ENCODE assay signal across 8 cellular contexts in the genomic region with DNA sequence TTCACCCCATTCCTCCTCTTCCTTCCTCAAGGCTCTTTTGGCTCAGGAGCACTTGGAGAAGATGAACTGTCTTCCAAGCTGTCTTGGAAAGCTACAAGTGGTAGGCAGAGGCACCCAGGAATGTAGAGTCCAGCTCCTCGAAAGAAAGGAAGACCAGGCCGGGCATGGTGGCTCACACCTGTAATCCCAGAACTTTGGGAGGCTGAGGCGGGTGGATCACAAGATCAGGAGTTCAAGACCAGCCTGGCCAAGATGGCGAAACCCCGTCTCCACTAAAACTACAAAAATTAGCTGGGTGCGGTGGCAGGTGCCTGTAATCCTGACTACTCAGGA. TPM values are rescaled to one million over a fixed set of nuclear protein-coding genes. Genes with fewer than 3 reads are reported as not detected.
DNase-seq lines count a peak whose midpoint lies in the region; ATAC-seq and TF ChIP-seq lines count a peak whose summit lies in the region.
"Not testable (repeated sequence)": the region's sequence is repeated elsewhere in the genome, so short reads cannot be mapped to it uniquely, and the experiment has no call there.

No MANE protein-coding gene starts in this region.

- not testable (repeated sequence) for TF ChIP-seq CTCF in GM23338 (conservative IDR thresholded peaks at IDR 0.05; ENCODE audit: low read depth in 2 of 2); MCF 10A (IDR thresholded peaks at IDR 0.05; ENCODE audit: unreplicated experiment); heart left ventricle (IDR thresholded peaks at IDR 0.05); lower lobe of right lung (IDR thresholded peaks at IDR 0.05); neutrophil (IDR thresholded peaks at IDR 0.05); vagina (IDR thresholded peaks at IDR 0.05)

- H3K27ac Mint-ChIP-seq in GM23338: not testable (repeated sequence)
- H3K27ac Mint-ChIP-seq in T-helper 17 cell (peak overlapping the region; percentile 53), MCF 10A (ENCODE audit: low read depth, unreplicated experiment) (peak overlapping the region; percentile 32)
- H3K27ac Mint-ChIP-seq in stimulated activated naive B cell treated with anti-CD40 and anti-IgM and Interleukin-4, amounts not matched to agents 10 μg/mL and 1 μg/mL and 100 μg/mL, for 72 hours: peak overlapping the region; percentile 79

- H3K9me3 ChIP-seq in T-helper 17 cell (ENCODE audit: control insufficient read depth, low read length, poor library complexity, severe bottlenecking); heart left ventricle; lower lobe of right lung; neutrophil; vagina: not testable (repeated sequence)

- ATAC-seq in GM23338; T-helper 17 cell; heart left ventricle; lower lobe of right lung; stimulated activated naive B cell treated with anti-CD40 and anti-IgM and Interleukin-4, amounts not matched to agents 10 μg/mL and 1 μg/mL and 100 μg/mL, for 72 hours (replicated peaks): not testable (repeated sequence)

- POLR2A ChIA-PET in MCF 10A (lab: Yijun Ruan, JAX): interaction anchor here (0.8 to 2.6 kb wide), 3 partner anchors 12 to 18 kb away, joined by 3 to 22 read pairs (median 11); partner anchors contain the start of genes CCDC69 and GM2A

- 91 to 97% (median 95%) methylated on average over 6 of the region's 6 CpGs for WGBS in heart left ventricle, 4 donors

- not testable (repeated sequence) for H3K36me3 Mint-ChIP-seq in GM23338 (ENCODE audit: low read depth); T-helper 17 cell (ENCODE audit: low read depth); MCF 10A (ENCODE audit: insufficient read depth, unreplicated experiment); stimulated activated naive B cell treated with anti-CD40 and anti-IgM and Interleukin-4, amounts not matched to agents 10 μg/mL and 1 μg/mL and 100 μg/mL, for 72 hours

- not testable (repeated sequence) for H3K9me3 Mint-ChIP-seq in GM23338; MCF 10A (ENCODE audit: unreplicated experiment); stimulated activated naive B cell treated with anti-CD40 and anti-IgM and Interleukin-4, amounts not matched to agents 10 μg/mL and 1 μg/mL and 100 μg/mL, for 72 hours

- not testable (repeated sequence) for H3K27ac ChIP-seq in GM23338 (ENCODE audit: low read depth)
- H3K27ac ChIP-seq in heart left ventricle: peak overlapping the region; percentile 18 to 84 (median 79)
- peak overlapping the region; percentile 78 for H3K27ac ChIP-seq in lower lobe of right lung
- peak overlapping the region; percentile 95 for H3K27ac ChIP-seq in neutrophil
- peak overlapping the region; percentile 1 for H3K27ac ChIP-seq in vagina

- not testable (repeated sequence) for H3K27me3 Mint-ChIP-seq in GM23338 (ENCODE audit: insufficient read depth, low read depth, poor library complexity); T-helper 17 cell; MCF 10A (ENCODE audit: insufficient read depth, unreplicated experiment); stimulated activated naive B cell treated with anti-CD40 and anti-IgM and Interleukin-4, amounts not matched to agents 10 μg/mL and 1 μg/mL and 100 μg/mL, for 72 hours

- H3K9me2 ChIP-seq in GM23338 (ENCODE audit: insufficient read depth): not testable (repeated sequence)

- not testable (repeated sequence) for BruUV-seq in MCF 10A (replicated peaks; lab: Mats Ljungman, UMichigan)

- H3K4me1 ChIP-seq in GM23338 (ENCODE audit: insufficient read depth) (peaks cover 15% of the 10 kb centered on the region), heart left ventricle (peaks cover 4 to 45% (median 28%) of the 10 kb centered on the region in 12 donors), lower lobe of right lung (peaks cover 24% of the 10 kb centered on the region), neutrophil (ENCODE audit: control insufficient read depth in 1 of 2, insufficient read depth in 1 of 2, low read depth in 1 of 2, low read length in 1 of 2) (peaks cover 26 to 30% of the 10 kb centered on the region in 2 experiments), vagina (peaks cover 12% of the 10 kb centered on the region)

- H4K20me1 ChIP-seq in GM23338 (replicated peaks; ENCODE audit: insufficient read depth): not testable (repeated sequence)

- not testable (repeated sequence) for H3F3A ChIP-seq in GM23338 (replicated peaks; ENCODE audit: low read depth)

- CTCF ChIA-PET in MCF 10A (lab: Yijun Ruan, JAX): interaction anchor here (0.6 to 10.1 kb wide), 11 partner anchors 15 to 269 kb away, joined by 3 to 338 read pairs (median 4); no protein-coding TSS in a partner anchor

- peaks cover 14% of the 10 kb centered on the region for H3K4me1 Mint-ChIP-seq in GM23338
- H3K4me1 Mint-ChIP-seq in T-helper 17 cell; MCF 10A (ENCODE audit: insufficient read depth, unreplicated experiment): not testable (repeated sequence)
- peaks cover 43 to 71% of the 10 kb centered on the region in 2 donors for H3K4me1 Mint-ChIP-seq in stimulated activated naive B cell treated with anti-CD40 and anti-IgM and Interleukin-4, amounts not matched to agents 10 μg/mL and 1 μg/mL and 100 μg/mL, for 72 hours

- not testable (repeated sequence) for H3K36me3 ChIP-seq in GM23338 (ENCODE audit: insufficient read depth); heart left ventricle; lower lobe of right lung; neutrophil; vagina

- H3K4me3 Mint-ChIP-seq in GM23338; T-helper 17 cell; MCF 10A (ENCODE audit: unreplicated experiment): not testable (repeated sequence)
- H3K4me3 Mint-ChIP-seq in stimulated activated naive B cell treated with anti-CD40 and anti-IgM and Interleukin-4, amounts not matched to agents 10 μg/mL and 1 μg/mL and 100 μg/mL, for 72 hours: peak overlapping the region; percentile 8 to 69

- H3K4me2 ChIP-seq in GM23338: not testable (repeated sequence)

- H2AFZ ChIP-seq in GM23338: peak overlapping the region; percentile 87

- H3K4me3 ChIP-seq in GM23338, vagina: not testable (repeated sequence)
- peak overlapping the region in 8 of 12 donors; percentile 1 to 26 (median 18) for H3K4me3 ChIP-seq in heart left ventricle
- H3K4me3 ChIP-seq in lower lobe of right lung: peak overlapping the region; percentile 6
- peak overlapping the region; percentile 21 to 51 for H3K4me3 ChIP-seq in neutrophil (ENCODE audit: low read depth in 1 of 2, low read length in 1 of 2)

- H3K79me2 ChIP-seq in GM23338 (replicated peaks; ENCODE audit: insufficient read depth): not testable (repeated sequence)

- DNase-seq in GM23338 (ENCODE audit: low spot score); T-helper 17 cell; MCF 10A (ENCODE audit: unreplicated experiment); heart left ventricle; lower lobe of right lung; stimulated activated naive B cell treated with anti-CD40 and anti-IgM and Interleukin-4, amounts not matched to agents 10 μg/mL and 1 μg/mL and 100 μg/mL, for 72 hours; vagina (ENCODE audit: extremely low spot score in 2 of 2): not testable (repeated sequence)

- intact Hi-C loops in MCF 10A (cut with micrococcal nuclease); lower lobe of right lung (cut with DNase I); vagina (cut with DNase I): not testable (repeated sequence)
- intact Hi-C loops in heart left ventricle (cut with DNase I): loop anchor here in 7 of 10 donors (5.0 to 10.0 kb wide), 9 partner anchors 38 to 233 kb away; partner anchors contain the start of gene ANXA6 (in 2 of the 7)

- not testable (repeated sequence) for TF ChIP-seq POLR2A in heart left ventricle (IDR thresholded peaks at IDR 0.05); vagina (IDR thresholded peaks at IDR 0.05)

- not testable (repeated sequence) for H3K27me3 ChIP-seq in GM23338 (ENCODE audit: insufficient read depth); heart left ventricle; lower lobe of right lung (ENCODE audit: low read depth); neutrophil; vagina

RNA-seq across cellular contexts. Expression of gene CCDC69, which starts 11.3 kb away (rescaled TPM):
- 5.3 and 6.6 TPM in 2 replicates for total RNA-seq in GM23338 (2014; rRNA removed; shearing (Covaris generic))
- polyA plus RNA-seq in GM23338 (2016; fragmentation: Nextera tagmentation; extraction: Ambion mirVana): 2.7 and 3.0 TPM in 2 replicates
- 10 to 100 TPM; 74.7 to 82.5 TPM for total RNA-seq in T-helper 17 cell
- 2.8 and 3.0 TPM in 2 replicates for total RNA-seq in MCF 10A (2022)
- 100 to 1,000 TPM in 7 of 9 donors, 10 to 100 TPM in 2; 82.5 to 207 (median 119) TPM for total RNA-seq in heart left ventricle
- 100 to 1,000 TPM in 1 of 2 donors, 10 to 100 TPM in 1; 92.9 to 245 TPM for polyA plus RNA-seq in heart left ventricle
- total RNA-seq in lower lobe of right lung: 79.0 TPM
- 84.5 TPM for total RNA-seq in vagina

RNA-seq across cellular contexts. Expression of gene GM2A, which starts 17.8 kb away (rescaled TPM):
- total RNA-seq in GM23338 (2014; rRNA removed; shearing (Covaris generic)): 26.3 and 27.8 TPM in 2 replicates
- polyA plus RNA-seq in GM23338 (2016; fragmentation: Nextera tagmentation; extraction: Ambion mirVana): 9.0 and 9.8 TPM in 2 replicates
- 10 to 100 TPM in 1 of 2 donors, 1 to 10 TPM in 1; 6.0 to 13.4 TPM for total RNA-seq in T-helper 17 cell
- total RNA-seq in MCF 10A (2022): 28.9 and 36.1 TPM in 2 replicates
- total RNA-seq in heart left ventricle: 10 to 100 TPM; 27.5 to 71.4 (median 40.1) TPM
- 10 to 100 TPM; 22.8 to 31.6 TPM for polyA plus RNA-seq in heart left ventricle
- total RNA-seq in lower lobe of right lung: 129 TPM
- total RNA-seq in vagina: 71.7 TPM

Comparison
In these comparisons a context has a peak if more than half of its experiments do, and no peak if none do; other contexts are left out.
1. RNA of gene CCDC69, which starts 11.3 kb away (total RNA-seq): 82.5 to 207 TPM in heart left ventricle, 84.5 TPM in vagina (single experiment), 74.7 to 82.5 TPM in T-helper 17 cell and 79.0 TPM in lower lobe of right lung (single experiment); 5.3 to 6.6 TPM in GM23338 and 2.8 to 3.0 TPM in MCF 10A; every median in the first group is over 10 times any median in the second.